8 cellular contexts compared by ENCODE assay signal in the genomic region with DNA sequence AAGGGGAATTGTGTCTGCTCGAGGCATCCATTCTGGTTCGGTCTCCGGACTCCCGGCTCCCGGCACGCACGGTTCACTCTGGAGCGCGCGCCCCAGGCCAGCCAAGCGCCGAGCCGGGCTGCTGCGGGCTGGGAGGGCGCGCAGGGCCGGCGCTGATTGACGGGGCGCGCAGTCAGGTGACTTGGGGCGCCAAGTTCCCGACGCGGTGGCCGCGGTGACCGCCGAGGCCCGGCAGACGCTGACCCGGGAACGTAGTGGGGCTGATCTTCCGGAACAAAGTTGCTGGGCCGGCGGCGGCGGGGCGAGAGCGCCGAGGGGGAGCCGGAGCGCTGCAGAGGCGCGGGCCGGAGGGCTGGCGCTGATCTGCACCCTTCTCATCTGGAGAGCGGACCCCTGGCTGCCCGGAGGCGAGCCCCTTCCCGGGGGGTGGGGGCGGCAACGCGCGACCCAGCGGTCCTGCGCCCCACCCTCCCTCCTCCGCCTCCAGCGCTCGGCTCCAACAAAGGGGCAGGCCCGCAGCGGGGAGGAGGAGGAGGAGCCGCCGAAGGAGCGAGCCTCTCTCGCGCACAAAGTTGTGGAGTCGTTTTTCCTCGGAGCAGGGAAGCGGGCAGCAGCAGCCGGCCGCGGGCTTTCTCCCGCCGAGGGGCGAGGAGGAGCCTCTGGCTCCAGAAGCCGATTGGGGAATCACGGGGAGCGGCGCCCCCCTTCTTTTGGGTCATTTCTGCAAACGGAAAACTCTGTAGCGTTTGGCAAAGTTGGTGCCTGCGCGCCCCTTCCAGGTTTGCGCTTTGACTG. TPM values are rescaled to one million over a fixed set of nuclear protein-coding genes. Genes with fewer than 3 reads are reported as not detected.
DNase-seq lines count a peak whose midpoint lies in the region; TF ChIP-seq lines count a peak whose summit lies in the region.

TSS of gene UTRN (plus strand) at position 583 of the 795 bp plus-strand sequence. CDS start 6,494 bp downstream, outside the sequence.

- no peaks in the 10 kb centered on the region for H3K79me2 ChIP-seq in MM.1S (ENCODE audit: low read length)

- TF ChIP-seq CTCF in GM06990 (IDR thresholded peaks at IDR 0.05; ENCODE audit: insufficient read depth, low read length, poor library complexity, severe bottlenecking) (no peak), MM.1S (IDR thresholded peaks at IDR 0.05; ENCODE audit: low read length) (no peak), coronary artery (IDR thresholded peaks at IDR 0.05) (no peak)

- peak within 1 kb of the TSS; percentile 80 for H3K4me2 ChIP-seq in MM.1S (ENCODE audit: low read depth, low read length)

- H3K27me3 ChIP-seq in GM06990 (replicated peaks; ENCODE audit: control insufficient read depth, insufficient read depth, low read length) = peaks cover 5% of the 10 kb centered on the region
- peaks cover 12% of the 10 kb centered on the region for H3K27me3 ChIP-seq in H7 (ENCODE audit: control insufficient read depth, insufficient read depth, low read length)
- no peaks in the 10 kb centered on the region for H3K27me3 ChIP-seq in MM.1S (replicated peaks; ENCODE audit: insufficient read depth, low read length)

- H3K9me2 ChIP-seq in MM.1S (replicated peaks; ENCODE audit: insufficient read depth, low read length) = no peaks in the 10 kb centered on the region

- H3F3A ChIP-seq in MM.1S (ENCODE audit: insufficient read depth, low read length) = no peaks in the 10 kb centered on the region

- H3K9me3 ChIP-seq in MM.1S (replicated peaks; ENCODE audit: insufficient read depth, low read length) = no peaks in the 10 kb centered on the region

- H3K4me3 ChIP-seq in GM06990 (replicated peaks; ENCODE audit: low read depth, low read length) (peak within 1 kb of the TSS; percentile 69), H7 (ENCODE audit: insufficient read depth, low read depth, low read length) (peak within 1 kb of the TSS; percentile 67), MM.1S (ENCODE audit: low read length) (peak within 1 kb of the TSS; percentile 67), coronary artery (peak within 1 kb of the TSS; percentile 87)

- peak within 1 kb of the TSS; percentile 56 for H2AFZ ChIP-seq in MM.1S (ENCODE audit: low read length)

- DNase-seq in GM06990 (ENCODE audit: extremely low read depth, insufficient read length) = peak; percentile 47
- DNase-seq in H7 = peak; percentile 94
- DNase-seq in MM.1S = peak; percentile 36
- DNase-seq in activated CD4-positive, CD25-positive, alpha-beta regulatory T cell treated with anti-CD3 and anti-CD28 coated beads, Interleukin-2, amount 50 U/mL, for 72 hours = peak; percentile 64
- peak; percentile 90 for DNase-seq in coronary artery (ENCODE audit: low spot score)
- peak; percentile 52 for DNase-seq in kidney glomerular epithelial cell (lab: John Stamatoyannopoulos, UW)
- DNase-seq in stimulated activated CD4-positive, alpha-beta T cell treated with anti-CD3 and anti-CD28 coated beads, Interleukin-12 subunit alpha, Interleukin-12 subunit beta, amount 100 ng/mL, for 48 hours (ENCODE audit: low read depth in 2 of 3, low spot score in 1 of 3) = peak in 2 of 3 donors; percentile 22 to 59
- no peak for DNase-seq in NCI-H187 (lab: John Stamatoyannopoulos, UW)

- H3K27ac ChIP-seq in MM.1S (ENCODE audit: low read length) = no peak within 1 kb of the TSS
- H3K27ac ChIP-seq in coronary artery = peak within 1 kb of the TSS; percentile 90 to 99

- H3K36me3 ChIP-seq in GM06990 (ENCODE audit: control insufficient read depth, insufficient read depth, low read length) = no peaks in the 10 kb centered on the region
- no peaks in the 10 kb centered on the region for H3K36me3 ChIP-seq in H7 (replicated peaks; ENCODE audit: control insufficient read depth, insufficient read depth, low read length)
- H3K36me3 ChIP-seq in MM.1S (replicated peaks; ENCODE audit: insufficient read depth, low read length) = no peaks in the 10 kb centered on the region

- no peaks in the 10 kb centered on the region for H4K20me1 ChIP-seq in MM.1S (ENCODE audit: insufficient read depth, low read length)

- H3K9ac ChIP-seq in MM.1S (ENCODE audit: low read length) = peak within 1 kb of the TSS; percentile 31; the same call in 1 of the 2 replicates

- H3K4me1 ChIP-seq in MM.1S (ENCODE audit: low read length) = no peaks in the 10 kb centered on the region

RNA-seq across cellular contexts. Expression of gene UTRN, which starts in this region (rescaled TPM):
- 13.4 and 24.1 TPM in 2 replicates for total RNA-seq in H7 (2014; rRNA removed; shearing (Covaris generic))

Comparison
In these comparisons a context has a peak if more than half of its experiments do, and no peak if none do; other contexts are left out.
1. DNase-seq: peak in GM06990 (single experiment), H7 (single experiment), MM.1S (single experiment), activated CD4-positive, CD25-positive, alpha-beta regulatory T cell treated with anti-CD3 and anti-CD28 coated beads, Interleukin-2, amount 50 U/mL, for 72 hours (single experiment), coronary artery (single experiment), kidney glomerular epithelial cell (single experiment) and stimulated activated CD4-positive, alpha-beta T cell treated with anti-CD3 and anti-CD28 coated beads, Interleukin-12 subunit alpha, Interleukin-12 subunit beta, amount 100 ng/mL, for 48 hours (2 of 3); none in NCI-H187 (0 of 2).
2. Peak in every context shown above with its lines, with median percentiles within 50 percentile points of each other: H3K4me3 ChIP-seq.